8 cellular contexts compared by ENCODE assay signal in genomic region chr4:121900132-121900983, GRCh38. TPM values are rescaled to one million over a fixed set of nuclear protein-coding genes. Genes with fewer than 3 reads are reported as not detected.
DNase-seq lines count a peak whose midpoint lies in the region; ATAC-seq and TF ChIP-seq lines count a peak whose summit lies in the region.

No MANE protein-coding gene starts in this region.

- no peaks in the 10 kb centered on the region for H3K9me3 Mint-ChIP-seq in progenitor cell of endocrine pancreas (ENCODE audit: low read depth)

- H3K4me3 ChIP-seq in gastroesophageal sphincter: no peak overlapping the region

- TF ChIP-seq CTCF in gastroesophageal sphincter (IDR thresholded peaks at IDR 0.05) (peak; percentile 35 to 67 (median 62)), progenitor cell of endocrine pancreas (IDR thresholded peaks at IDR 0.05; ENCODE audit: unreplicated experiment) (peak; percentile 90)

- H3K9me3 ChIP-seq in gastroesophageal sphincter: no peaks in the 10 kb centered on the region

- H3K36me3 ChIP-seq in gastroesophageal sphincter: no peaks in the 10 kb centered on the region

- H3K4me3 Mint-ChIP-seq in progenitor cell of endocrine pancreas (ENCODE audit: low read depth): no peak overlapping the region

- H3K27ac Mint-ChIP-seq in progenitor cell of endocrine pancreas: no peak overlapping the region

- 53% methylated on average over 3 to 4 of the region's 4 CpGs for WGBS in gastroesophageal sphincter (ENCODE audit: low coverage in 1 of 2), 2 donors

- H3K27ac ChIP-seq in gastroesophageal sphincter: no peak overlapping the region

- no peaks in the 10 kb centered on the region for H3K36me3 Mint-ChIP-seq in progenitor cell of endocrine pancreas (ENCODE audit: insufficient read depth)

- DNase-seq in ELF-1 (ENCODE audit: low read depth, low spot score): peak; percentile 58
- peak; percentile 14 for DNase-seq in HS-5 (ENCODE audit: low read depth)
- DNase-seq in RKO (ENCODE audit: low spot score): peak; percentile 68
- DNase-seq in activated gamma-delta T cell treated with anti-CD3 and anti-CD28 coated beads, Interleukin-2, amount 50 U/mL, for 16 hours (ENCODE audit: low read depth): peak; percentile 9
- peak; percentile 29 for DNase-seq in progenitor cell of endocrine pancreas (ENCODE audit: low spot score, unreplicated experiment)
- no peak for DNase-seq in NK-92 (lab: John Stamatoyannopoulos, UW; ENCODE audit: unreplicated experiment)

- TF ChIP-seq POLR2A in gastroesophageal sphincter (IDR thresholded peaks at IDR 0.05): no peak

- peak; percentile 95 for ATAC-seq in GM21515 (IDR thresholded peaks at IDR 0.05; ENCODE audit: unreplicated experiment)
- ATAC-seq in gastroesophageal sphincter: peak; percentile 55

- H3K27me3 Mint-ChIP-seq in progenitor cell of endocrine pancreas: peaks cover 9% of the 10 kb centered on the region

- H3K4me1 ChIP-seq in gastroesophageal sphincter: no peaks in the 10 kb centered on the region

- no peak for TF ChIP-seq EP300 in gastroesophageal sphincter (IDR thresholded peaks at IDR 0.05)

- H3K27me3 ChIP-seq in gastroesophageal sphincter: no peaks in the 10 kb centered on the region

- H3K4me1 Mint-ChIP-seq in progenitor cell of endocrine pancreas (ENCODE audit: low read depth): no peaks in the 10 kb centered on the region

RNA-seq across cellular contexts. Expression of gene BBS7, which starts 30.1 kb away (rescaled TPM):
- 10 to 100 TPM; 13.3 to 23.1 (median 20.4) TPM for total RNA-seq in gastroesophageal sphincter
- total RNA-seq in progenitor cell of endocrine pancreas: 23.2 and 28.3 TPM in 2 replicates

RNA-seq across cellular contexts. Expression of gene TRPC3, which starts 51.5 kb away (rescaled TPM):
- total RNA-seq in gastroesophageal sphincter (1 to 10 TPM in 2 of 4 donors, under 1 TPM in 2; 0.50 to 8.9 (median 3.3) TPM), progenitor cell of endocrine pancreas (0.84 TPM in 2 replicates)
